22 cellular contexts compared by ENCODE assay signal in genomic region chr17:49819651-49820050, GRCh38. TPM values are rescaled to one million over a fixed set of nuclear protein-coding genes. Genes with fewer than 3 reads are reported as not detected.
"Had no signal": no experiment of that assay in that cellular context is flagged by ENCODE, and none has a peak within 500 bp of the region (broad histone marks: within the 10 kb centered on the region; RNA-seq: fewer than 3 reads in every experiment).

No MANE protein-coding gene starts in this region.

- H3K4me3 Mint-ChIP-seq: activated naive CD4-positive, alpha-beta T cell treated with anti-CD3 and anti-CD28 coated beads for 36 hours; naive B cell; stimulated activated naive B cell treated with anti-CD40 and anti-IgM and Interleukin-4, amounts not matched to agents 10 μg/mL and 1 μg/mL and 100 μg/mL, for 72 hours had no signal

- H3K4me2 ChIP-seq: smooth muscle cell had no signal

- H3K9ac ChIP-seq: parathyroid adenoma had no signal

- H3K9me3 ChIP-seq: ascending aorta, gastroesophageal sphincter, heart right ventricle, left ventricle myocardium inferior, thoracic aorta, upper lobe of left lung had no signal

- H3K27me3 ChIP-seq: ascending aorta, gastroesophageal sphincter, heart right ventricle, upper lobe of left lung had no signal

- H3K27ac ChIP-seq: ascending aorta, coronary artery, heart right ventricle, left ventricle myocardium inferior, parathyroid adenoma, thoracic aorta had no signal

- DNase-seq: activated CD4-positive, CD25-positive, alpha-beta regulatory T cell treated with anti-CD3 and anti-CD28 coated beads, Interleukin-2, amount 50 U/mL, for 72 hours; activated naive CD4-positive, alpha-beta T cell treated with anti-CD3 and anti-CD28 coated beads for 36 hours; activated T-cell treated with anti-CD3 and anti-CD28 coated beads for 4 hours; heart right ventricle; kidney glomerular epithelial cell; left ventricle myocardium inferior; mammary epithelial cell; naive B cell; stimulated activated naive B cell treated with anti-CD40 and anti-IgM and Interleukin-4, amounts not matched to agents 10 μg/mL and 1 μg/mL and 100 μg/mL, for 72 hours; upper lobe of left lung had no signal

- H3K4me3 ChIP-seq: ascending aorta, coronary artery, gastroesophageal sphincter, heart right ventricle, left ventricle myocardium inferior, smooth muscle cell, thoracic aorta, upper lobe of left lung had no signal

- H3K9me3 Mint-ChIP-seq: activated naive CD4-positive, alpha-beta T cell treated with anti-CD3 and anti-CD28 coated beads for 36 hours; activated T-helper 2 cell treated with anti-CD3 and anti-CD28 coated beads, Interferon-gamma antibody, Interleukin-2, Interleukin-4, amounts not matched to agents 10 μg/mL and 5 μg/mL and 100 μg/mL, durations not matched to agents 14 hours and 24 hours and 36 hours; naive B cell; stimulated activated naive B cell treated with anti-CD40 and anti-IgM and Interleukin-4, amounts not matched to agents 10 μg/mL and 1 μg/mL and 100 μg/mL, for 72 hours had no signal

- H2AFZ ChIP-seq: parathyroid adenoma had no signal

- ATAC-seq: gastroesophageal sphincter; heart right ventricle; sciatic nerve; stimulated activated naive B cell treated with anti-CD40 and anti-IgM and Interleukin-4, amounts not matched to agents 10 μg/mL and 1 μg/mL and 100 μg/mL, for 72 hours had no signal

- H3K27me3 Mint-ChIP-seq: naive B cell; stimulated activated naive B cell treated with anti-CD40 and anti-IgM and Interleukin-4, amounts not matched to agents 10 μg/mL and 1 μg/mL and 100 μg/mL, for 72 hours had no signal

RNA-seq across cellular contexts. Expression of gene TAC4, which starts 28.2 kb away (rescaled TPM):
- total RNA-seq: activated naive CD4-positive, alpha-beta T cell treated with anti-CD3 and anti-CD28 coated beads for 36 hours; activated T-helper 2 cell treated with anti-CD3 and anti-CD28 coated beads, Interferon-gamma antibody, Interleukin-2, Interleukin-4, amounts not matched to agents 10 μg/mL and 5 μg/mL and 100 μg/mL, durations not matched to agents 14 hours and 24 hours and 36 hours; ascending aorta; gastroesophageal sphincter; mammary epithelial cell; mononuclear cell; sciatic nerve; smooth muscle cell; T-helper 1 cell treated with Interleukin-12 subunit alpha and Interleukin-12 subunit beta and Interleukin-4 antibody, amounts not matched to agents 30 ng/mL and 1 ng/mL, for 36 hours; thoracic aorta; upper lobe of left lung had no signal
- polyA plus RNA-seq: adipose tissue, esophagus, heart right ventricle, mammary epithelial cell, smooth muscle cell had no signal
